ENCODE assay signal across 7 cellular contexts in genomic region chr10:29320680-29321121, GRCh38. TPM values are rescaled to one million over a fixed set of nuclear protein-coding genes. Genes with fewer than 3 reads are reported as not detected.
"Had no signal": no experiment of that assay in that cellular context is flagged by ENCODE, and none has a peak within 500 bp of the region (broad histone marks: within the 10 kb centered on the region; RNA-seq: fewer than 3 reads in every experiment).

No MANE protein-coding gene starts in this region.

RNA-seq across cellular contexts. Expression of gene LYZL1, which starts 31.8 kb away (rescaled TPM):
- total RNA-seq: activated CD4-positive, alpha-beta memory T cell treated with anti-CD3 and anti-CD28 coated beads for 36 hours; activated CD4-positive, alpha-beta T cell treated with anti-CD3 and anti-CD28 coated beads, Interleukin-2, amount 10 ng/mL, durations not matched to agents 7 days and 5 days; activated naive CD4-positive, alpha-beta T cell treated with anti-CD3 and anti-CD28 coated beads, Interleukin-2, amount 50 U/mL, for 72 hours; activated T-cell treated with anti-CD3 and anti-CD28 coated beads, Interleukin-2, amount 50 U/mL, for 4 hours; astrocyte; RPMI7951; T-cell had no signal
